12 cellular contexts compared by ENCODE assay signal in genomic region chr2:26840937-26841610, GRCh38. TPM values are rescaled to one million over a fixed set of nuclear protein-coding genes. Genes with fewer than 3 reads are reported as not detected.
A peak's percentile ranks its signal among the peaks of the same experiment; 100 is the strongest.
DNase-seq lines count a peak whose midpoint lies in the region; ATAC-seq and TF ChIP-seq lines count a peak whose summit lies in the region.
"Had no signal": no experiment of that assay in that cellular context is flagged by ENCODE, and none has a peak within 500 bp of the region (broad histone marks: within the 10 kb centered on the region; RNA-seq: fewer than 3 reads in every experiment).

No MANE protein-coding gene starts in this region.

- POLR2A ChIA-PET in AG04450 (lab: Yijun Ruan, JAX), result no interaction called here

- no peak overlapping the region for H3K27ac ChIP-seq in AG04450 (ENCODE audit: low read depth, low read length)
- no peak overlapping the region for H3K27ac ChIP-seq in body of pancreas
- no peak overlapping the region for H3K27ac ChIP-seq in esophagus squamous epithelium

- no peak for ATAC-seq in body of pancreas

- TF ChIP-seq POLR2A in body of pancreas (IDR thresholded peaks at IDR 0.05) (no peak), esophagus squamous epithelium (IDR thresholded peaks at IDR 0.05) (no peak)

- no peaks in the 10 kb centered on the region for H3K9me3 ChIP-seq in AG04450 (ENCODE audit: control insufficient read depth, insufficient read depth, low read length)
- H3K9me3 ChIP-seq in HAP-1, result no peaks in the 10 kb centered on the region
- no peaks in the 10 kb centered on the region for H3K9me3 ChIP-seq in body of pancreas
- no peaks in the 10 kb centered on the region for H3K9me3 ChIP-seq in esophagus squamous epithelium

- no peaks in the 10 kb centered on the region for H3K36me3 ChIP-seq in HAP-1 (replicated peaks)
- no peaks in the 10 kb centered on the region for H3K36me3 ChIP-seq in body of pancreas (replicated peaks in 1 of 2; ENCODE audit: insufficient read depth in 1 of 2, low read depth in 2 of 2)
- no peaks in the 10 kb centered on the region for H3K36me3 ChIP-seq in esophagus squamous epithelium

- peaks cover 39% of the 10 kb centered on the region for H3K27me3 ChIP-seq in AG04450 (ENCODE audit: control insufficient read depth, insufficient read depth, low read length)
- peaks cover 42% of the 10 kb centered on the region for H3K27me3 ChIP-seq in HAP-1 (ENCODE audit: low read depth)
- H3K27me3 ChIP-seq in body of pancreas, result peaks cover 0 to 2% of the 10 kb centered on the region in 2 donors
- peaks cover 0 to 97% (median 2%) of the 10 kb centered on the region in 4 donors for H3K27me3 ChIP-seq in esophagus squamous epithelium

- CTCF ChIA-PET in AG04450 (lab: Charles Lee), result no interaction called here

- H3K4me1 ChIP-seq in HAP-1 (no peaks in the 10 kb centered on the region), body of pancreas (no peaks in the 10 kb centered on the region), esophagus squamous epithelium (peaks cover 0 to under 1% (median 0%) of the 10 kb centered on the region in 3 donors)

- intact Hi-C loops in body of pancreas (cut with DNase I) (no loop called here), esophagus squamous epithelium (cut with DNase I) (no loop called here)

- in situ Hi-C loops in HAP-1 (cut with MboI; ENCODE audit: low sequenced_read_pairs), result loop anchor here (5.0 kb wide), 1 partner anchor 101 kb away; no protein-coding TSS in a partner anchor

- WGBS in body of pancreas, 2 donors, result 61 to 67% methylated on average over 4 of the region's 4 CpGs
- 63% methylated on average over 4 of the region's 4 CpGs for WGBS in esophagus squamous epithelium, 2 donors

- TF ChIP-seq CTCF in AG04450 (IDR thresholded peaks at IDR 0.05; ENCODE audit: low read depth, low read length), result peak; percentile 6; the same call in 1 of the 2 replicates
- TF ChIP-seq CTCF in epithelial cell of proximal tubule (conservative IDR thresholded peaks at IDR 0.05; ENCODE audit: low read depth, low read length), result peak; percentile 34
- TF ChIP-seq CTCF in body of pancreas (IDR thresholded peaks at IDR 0.05), result no peak
- peak in 1 of 6 experiments; percentile 37 for TF ChIP-seq CTCF in esophagus squamous epithelium (IDR thresholded peaks at IDR 0.05)

- DNase-seq in AG04450 (ENCODE audit: low read depth, low spot score) (no peak), GF-D8 (lab: John Stamatoyannopoulos, UW) (peak; percentile 17), NCI-H82 treated with DMSO at 0.1 percent for 48 hours (lab: John Stamatoyannopoulos, UW; ENCODE audit: unreplicated experiment) (peak; percentile 41), epithelial cell of proximal tubule (ENCODE audit: low read depth) (no peak), HAP-1 (ENCODE audit: low spot score in 2 of 2) (no peak), body of pancreas (no peak), esophagus squamous epithelium (lab: John Stamatoyannopoulos, UW) (no peak)
- DNase-seq in activated CD4-positive, alpha-beta T cell treated with anti-CD3 and anti-CD28 coated beads, Interleukin-2, amount 50 U/mL, for 1 hour, result no peak
- DNase-seq: activated CD4-positive, CD25-positive, alpha-beta regulatory T cell; activated gamma-delta T cell treated with Interleukin-2 at 50 U/mL for 16 hours; dermis blood vessel endothelial cell; stimulated activated naive CD4-positive, alpha-beta T cell treated with Interleukin-2 at 50 U/mL for 16 hours had no signal

- H3K4me3 ChIP-seq in AG04450 (ENCODE audit: low read depth, low read length) (no peak overlapping the region), epithelial cell of proximal tubule (ENCODE audit: low read depth, low read length) (no peak overlapping the region), HAP-1 (no peak overlapping the region), body of pancreas (no peak overlapping the region), esophagus squamous epithelium (no peak overlapping the region)

RNA-seq across cellular contexts. Expression of gene DPYSL5, which starts 6.9 kb away (rescaled TPM):
- polyA plus RNA-seq in AG04450 (2011; rRNA removed), result not detected in 2 replicates
- polyA minus RNA-seq in AG04450 (2011; rRNA and poly(A)+ RNA removed), result 0.23 TPM in 1 of 2 replicates, not detected in the other
- total RNA-seq in epithelial cell of proximal tubule (under 0.01 and 0.63 TPM in 2 replicates), body of pancreas (not detected), esophagus squamous epithelium (not detected)
- total RNA-seq: dermis blood vessel endothelial cell had no signal

RNA-seq across cellular contexts. Expression of gene CENPA, which starts 55.2 kb away (rescaled TPM):
- polyA plus RNA-seq in AG04450 (2011; rRNA removed), result 6.8 and 9.3 TPM in 2 replicates
- 4.4 and 5.3 TPM in 2 replicates for polyA minus RNA-seq in AG04450 (2011; rRNA and poly(A)+ RNA removed)
- total RNA-seq in epithelial cell of proximal tubule (24.4 and 33.7 TPM in 2 replicates), body of pancreas (not detected), esophagus squamous epithelium (10 to 100 TPM in 1 of 4 donors, 1 to 10 TPM in 3; 3.4 to 12.4 (median 5.0) TPM)

Comparison
In these comparisons a context has a peak if more than half of its experiments do, and no peak if none do; other contexts are left out.
1. DNase-seq: peak in GF-D8 (single experiment) and NCI-H82 treated with DMSO at 0.1 percent for 48 hours (single experiment); none in AG04450 (single experiment), epithelial cell of proximal tubule (single experiment), HAP-1 (0 of 2), body of pancreas (0 of 4), esophagus squamous epithelium (single experiment) and activated CD4-positive, alpha-beta T cell treated with anti-CD3 and anti-CD28 coated beads, Interleukin-2, amount 50 U/mL, for 1 hour (single experiment).
2. CTCF ChIP-seq: peak in AG04450 (single experiment) and epithelial cell of proximal tubule (single experiment); none in body of pancreas (0 of 7).
3. RNA of gene CENPA, which starts 55.2 kb away (total RNA-seq): 24.4 to 33.7 TPM in epithelial cell of proximal tubule and 3.4 to 12.4 TPM in esophagus squamous epithelium; not detected in body of pancreas; every median in the first group is over 4 times any median in the second.